ENCODE assay signal across 8 cellular contexts in the genomic region with DNA sequence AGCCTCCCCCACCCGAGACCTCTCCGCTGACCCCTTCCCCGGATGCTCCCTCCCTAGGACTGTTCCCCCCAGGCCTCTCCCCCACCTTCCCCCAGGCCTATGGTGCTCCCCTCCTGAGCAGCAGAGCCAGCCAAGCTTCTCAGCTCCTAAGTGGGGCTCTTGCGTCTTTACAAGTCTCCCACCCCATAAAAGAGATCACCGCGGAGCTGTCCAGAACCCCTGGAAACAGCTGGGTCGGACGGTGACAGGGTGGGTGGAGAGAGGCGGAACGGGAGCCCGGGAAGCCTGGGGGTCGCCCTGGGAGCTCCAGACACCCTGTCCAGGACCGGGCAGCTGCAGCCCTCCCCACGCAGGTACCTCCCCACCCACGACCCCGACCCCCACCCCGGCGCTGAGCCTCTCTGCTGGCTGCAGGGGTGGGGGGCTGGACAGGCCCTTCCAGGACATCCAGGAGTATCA.
DNase-seq lines count a peak whose midpoint lies in the region; ATAC-seq and TF ChIP-seq lines count a peak whose summit lies in the region.

No MANE protein-coding gene starts in this region.

- H3K4me3 ChIP-seq in BLaER1 treated with 17β-estradiol and CSF1 and Interleukin-3, amounts not matched to agents 10 nM and 100 nM = peak overlapping the region in 1 of 10 experiments; percentile 47; a peak in 4 of 20 replicates
- H3K4me3 ChIP-seq in NT2/D1 (ENCODE audit: insufficient read length, low read depth) (peak overlapping the region; percentile 10), left ventricle myocardium inferior (peak overlapping the region; percentile 70), parathyroid adenoma (ENCODE audit: low read depth, low read length) (no peak overlapping the region)

- POLR2A ChIA-PET in HEK293T (lab: Yijun Ruan, JAX) = interaction anchor here (1.1 kb wide), 1 partner anchor 156 kb away, joined by 3 read pairs; no protein-coding TSS in a partner anchor

- peak overlapping the region; percentile 51 to 78 (median 60); a peak in 18 of 22 replicates for H3K4me2 ChIP-seq in BLaER1 treated with 17β-estradiol and CSF1 and Interleukin-3, amounts not matched to agents 10 nM and 100 nM
- no peak overlapping the region for H3K4me2 ChIP-seq in parathyroid adenoma (ENCODE audit: low read length)

- CTCF ChIA-PET in HEK293T (lab: Yijun Ruan, JAX) = no interaction called here

- H3K9me3 ChIP-seq in BLaER1 treated with 17β-estradiol and CSF1 and Interleukin-3, amounts not matched to agents 10 nM and 100 nM (replicated peaks in 1 of 11) = no peaks in the 10 kb centered on the region
- H3K9me3 ChIP-seq in NT2/D1 (ENCODE audit: insufficient read depth, low read length) (no peaks in the 10 kb centered on the region), left ventricle myocardium inferior (replicated peaks) (no peaks in the 10 kb centered on the region), parathyroid adenoma (ENCODE audit: control insufficient read depth, low read length) (no peaks in the 10 kb centered on the region)

- peak overlapping the region in 4 of 11 experiments; percentile 35 to 61 (median 51); a peak in 5 of 22 replicates for H3K9ac ChIP-seq in BLaER1 treated with 17β-estradiol and CSF1 and Interleukin-3, amounts not matched to agents 10 nM and 100 nM
- H3K9ac ChIP-seq in NT2/D1 (ENCODE audit: insufficient read length, low read depth) (no peak overlapping the region), parathyroid adenoma (no peak overlapping the region)

- intact Hi-C loops in left ventricle myocardium inferior (cut with micrococcal nuclease) = no loop called here

- no peaks in the 10 kb centered on the region for H4K20me1 ChIP-seq in BLaER1 treated with 17β-estradiol and CSF1 and Interleukin-3, amounts not matched to agents 10 nM and 100 nM

- peak overlapping the region in 4 of 11 experiments; percentile 46 to 60 (median 57); a peak in 3 of 22 replicates for H3K27ac ChIP-seq in BLaER1 treated with 17β-estradiol and CSF1 and Interleukin-3, amounts not matched to agents 10 nM and 100 nM
- H3K27ac ChIP-seq in left ventricle myocardium inferior (replicated peaks) (peak overlapping the region; percentile 94), parathyroid adenoma (no peak overlapping the region)

- no peaks in the 10 kb centered on the region for H3K27me3 ChIP-seq in BLaER1 treated with 17β-estradiol and CSF1 and Interleukin-3, amounts not matched to agents 10 nM and 100 nM
- H3K27me3 ChIP-seq in NT2/D1 (ENCODE audit: insufficient read depth, insufficient read length) (no peaks in the 10 kb centered on the region), left ventricle myocardium inferior (ENCODE audit: low read depth) (peaks cover 24% of the 10 kb centered on the region), parathyroid adenoma (ENCODE audit: control insufficient read depth, insufficient read depth, low read length) (no peaks in the 10 kb centered on the region)

- no peak for ATAC-seq in HG03095 (IDR thresholded peaks at IDR 0.05; ENCODE audit: unreplicated experiment)

- TF ChIP-seq CTCF in left ventricle myocardium inferior (IDR thresholded peaks at IDR 0.05; ENCODE audit: borderline replicate concordance) = no peak
- TF ChIP-seq CTCF in parathyroid adenoma (IDR thresholded peaks at IDR 0.05) = no peak

- peak overlapping the region; percentile 74 for H2AFZ ChIP-seq in parathyroid adenoma

- no peak for DNase-seq in NT2/D1 (ENCODE audit: low read depth, low spot score)
- no peak for DNase-seq in left ventricle myocardium inferior
- no peak for DNase-seq in globus pallidus (ENCODE audit: low spot score)
- DNase-seq in HEK293T (ENCODE audit: extremely low spot score) = no peak
- DNase-seq in GM19238 (ENCODE audit: insufficient read length, low spot score) = no peak

- no peaks in the 10 kb centered on the region for H3K79me2 ChIP-seq in parathyroid adenoma

- no peaks in the 10 kb centered on the region for H3K36me3 ChIP-seq in BLaER1 treated with 17β-estradiol and CSF1 and Interleukin-3, amounts not matched to agents 10 nM and 100 nM
- H3K36me3 ChIP-seq in NT2/D1 (ENCODE audit: insufficient read depth, insufficient read length, low read length) = no peaks in the 10 kb centered on the region
- no peaks in the 10 kb centered on the region for H3K36me3 ChIP-seq in left ventricle myocardium inferior
- no peaks in the 10 kb centered on the region for H3K36me3 ChIP-seq in parathyroid adenoma (ENCODE audit: control insufficient read depth, insufficient read depth, low read length)

- peaks cover 4 to 42% (median 10%) of the 10 kb centered on the region in 10 experiments; a peak in 15 of 20 replicates for H3K4me1 ChIP-seq in BLaER1 treated with 17β-estradiol and CSF1 and Interleukin-3, amounts not matched to agents 10 nM and 100 nM
- peaks cover 25% of the 10 kb centered on the region for H3K4me1 ChIP-seq in NT2/D1 (ENCODE audit: insufficient read depth, insufficient read length)
- peaks cover 28% of the 10 kb centered on the region for H3K4me1 ChIP-seq in left ventricle myocardium inferior
- no peaks in the 10 kb centered on the region for H3K4me1 ChIP-seq in parathyroid adenoma

TF ChIP-seq in HEK293T, 16 proteins besides CTCF, POLR2A, EP300 and RAD21:
- TF ChIP-seq ELF4 (IDR thresholded peaks at IDR 0.05) (no peak), SP1 (IDR thresholded peaks at IDR 0.05) (no peak), ARNT (IDR thresholded peaks at IDR 0.05) (no peak), FOXA1 (IDR thresholded peaks at IDR 0.05) (no peak), TARDBP (IDR thresholded peaks at IDR 0.05) (no peak), BHLHE40 (IDR thresholded peaks at IDR 0.05; ENCODE audit: borderline replicate concordance) (no peak), NFRKB (IDR thresholded peaks at IDR 0.05) (no peak), CTBP1 (IDR thresholded peaks at IDR 0.05; ENCODE audit: borderline replicate concordance) (no peak), FOXM1 (IDR thresholded peaks at IDR 0.05; ENCODE audit: borderline replicate concordance) (no peak), LEF1 (IDR thresholded peaks at IDR 0.05; ENCODE audit: borderline replicate concordance) (no peak), HDGF (IDR thresholded peaks at IDR 0.05; ENCODE audit: borderline replicate concordance) (no peak), ZNF384 (IDR thresholded peaks at IDR 0.05) (no peak), FOXK2 (IDR thresholded peaks at IDR 0.05) (no peak), L3MBTL2 (conservative IDR thresholded peaks at IDR 0.05) (no peak), SUZ12 (IDR thresholded peaks at IDR 0.05) (no peak)
- TF ChIP-seq, protein P1, sequence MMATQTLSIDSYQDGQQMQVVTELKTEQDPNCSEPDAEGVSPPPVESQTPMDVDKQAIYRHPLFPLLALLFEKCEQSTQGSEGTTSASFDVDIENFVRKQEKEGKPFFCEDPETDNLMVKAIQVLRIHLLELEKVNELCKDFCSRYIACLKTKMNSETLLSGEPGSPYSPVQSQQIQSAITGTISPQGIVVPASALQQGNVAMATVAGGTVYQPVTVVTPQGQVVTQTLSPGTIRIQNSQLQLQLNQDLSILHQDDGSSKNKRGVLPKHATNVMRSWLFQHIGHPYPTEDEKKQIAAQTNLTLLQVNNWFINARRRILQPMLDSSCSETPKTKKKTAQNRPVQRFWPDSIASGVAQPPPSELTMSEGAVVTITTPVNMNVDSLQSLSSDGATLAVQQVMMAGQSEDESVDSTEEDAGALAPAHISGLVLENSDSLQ (IDR thresholded peaks at IDR 0.05) = no peak
